ENCODE assay signal across 12 cellular contexts in the genomic region with DNA sequence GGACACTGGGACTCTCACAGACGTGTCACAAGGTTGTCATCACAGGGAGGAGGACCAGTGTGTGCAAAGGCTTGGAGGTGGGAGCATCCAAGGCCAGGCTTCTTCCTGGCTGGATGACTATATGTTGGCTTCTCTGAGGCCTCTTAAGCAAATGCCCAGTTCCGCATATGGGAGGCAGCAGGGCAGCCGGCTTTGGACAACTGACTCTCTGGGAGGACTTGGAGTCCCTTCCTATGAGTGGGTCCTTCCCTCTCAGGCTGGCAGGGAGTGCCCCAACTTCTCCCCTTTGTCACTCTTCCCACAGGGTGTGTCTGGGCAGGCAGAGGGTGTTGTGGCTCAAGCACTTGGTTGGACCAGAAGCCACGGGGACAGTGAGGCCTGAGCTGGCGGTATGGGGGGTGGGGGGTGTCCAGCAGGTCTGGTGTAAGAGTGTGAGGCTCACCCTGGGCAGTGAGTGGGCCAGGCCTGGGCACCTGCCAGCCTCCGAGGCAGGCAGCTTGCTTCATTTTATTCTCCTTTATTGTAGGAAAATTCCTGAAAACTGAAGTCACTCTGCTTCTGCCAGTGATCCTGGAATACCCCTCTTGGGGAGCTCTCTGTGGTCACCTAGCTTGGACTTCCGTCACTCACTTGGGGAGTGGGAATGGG. TPM values are rescaled to one million over a fixed set of nuclear protein-coding genes. Genes with fewer than 3 reads are reported as not detected.
DNase-seq lines count a peak whose midpoint lies in the region; TF ChIP-seq lines count a peak whose summit lies in the region.
"Had no signal": no experiment of that assay in that cellular context is flagged by ENCODE, and none has a peak within 500 bp of the region (broad histone marks: within the 10 kb centered on the region; RNA-seq: fewer than 3 reads in every experiment).

No MANE protein-coding gene starts in this region.

- no TSS peak for BruUV-seq in MCF 10A (replicated peaks; lab: Mats Ljungman, UMichigan)

- H3K27me3 Mint-ChIP-seq in MCF 10A (ENCODE audit: insufficient read depth, unreplicated experiment) (no peaks in the 10 kb centered on the region), nephron progenitor cell (ENCODE audit: low read depth, poor library complexity) (peaks cover 16% of the 10 kb centered on the region)

- DNase-seq in HT1080 (ENCODE audit: low read depth) (peak; percentile 70), MCF 10A (ENCODE audit: unreplicated experiment) (peak; percentile 53), thyroid gland (peak; percentile 69 to 87), NCI-H2196 treated with DMSO at 0.1 percent for 48 hours (lab: John Stamatoyannopoulos, UW; ENCODE audit: unreplicated experiment) (no peak), nephron progenitor cell (no peak)
- no peak for DNase-seq in activated CD4-positive, alpha-beta T cell treated with anti-CD3 and anti-CD28 coated beads for 4 hours
- DNase-seq: activated CD8-positive, alpha-beta memory T cell treated with anti-CD3 and anti-CD28 coated beads for 24 hours; NCI-H1105 treated with DMSO at 0.1 percent for 48 hours; SHP77 treated with DMSO at 0.1 percent for 48 hours had no signal

- H3K36me3 Mint-ChIP-seq in MCF 10A (ENCODE audit: insufficient read depth, unreplicated experiment) (no peaks in the 10 kb centered on the region), nephron progenitor cell (ENCODE audit: low read depth) (no peaks in the 10 kb centered on the region)

- H3K4me3 Mint-ChIP-seq in MCF 10A (ENCODE audit: unreplicated experiment) (no peak overlapping the region), nephron progenitor cell (no peak overlapping the region)

- intact Hi-C loops in MCF 10A (cut with micrococcal nuclease) (no loop called here), thyroid gland (cut with DNase I) (no loop called here)

- TF ChIP-seq POLR2A in thyroid gland (IDR thresholded peaks at IDR 0.05), result no peak

- H3K27me3 ChIP-seq in layer of hippocampus (ENCODE audit: control insufficient read depth, insufficient read depth, low read length) (no peaks in the 10 kb centered on the region), thyroid gland (no peaks in the 10 kb centered on the region)
- H3K27me3 ChIP-seq: cardiac muscle cell had no signal

- TF ChIP-seq CTCF in MCF 10A (IDR thresholded peaks at IDR 0.05; ENCODE audit: unreplicated experiment) (no peak), thyroid gland (IDR thresholded peaks at IDR 0.05) (no peak), nephron progenitor cell (IDR thresholded peaks at IDR 0.05) (no peak)

- H3K27ac Mint-ChIP-seq in MCF 10A (ENCODE audit: low read depth, unreplicated experiment) (no peak overlapping the region), nephron progenitor cell (no peak overlapping the region)

- CTCF ChIA-PET in MCF 10A (lab: Yijun Ruan, JAX), result interaction anchor here (0.6 to 3.2 kb wide), 7 partner anchors 9 to 745 kb away, joined by 3 to 16 read pairs (median 3); no protein-coding TSS in a partner anchor

- H3K4me3 ChIP-seq in thyroid gland (replicated peaks in 1 of 3), result no peak overlapping the region
- H3K4me3 ChIP-seq: cardiac muscle cell had no signal

- no peaks in the 10 kb centered on the region for H3K9me3 Mint-ChIP-seq in MCF 10A (ENCODE audit: unreplicated experiment)
- no peaks in the 10 kb centered on the region for H3K9me3 Mint-ChIP-seq in nephron progenitor cell

- H3K27ac ChIP-seq in layer of hippocampus (ENCODE audit: low read depth, low read length) (peak overlapping the region; percentile 69), thyroid gland (peak overlapping the region; percentile 63 to 99 (median 94))
- H3K27ac ChIP-seq: cardiac muscle cell had no signal

- POLR2A ChIA-PET in MCF 10A (lab: Yijun Ruan, JAX), result interaction anchor here (0.6 to 1.1 kb wide), 3 partner anchors 11 to 68 kb away, joined by 3 read pairs; no protein-coding TSS in a partner anchor

- H3K36me3 ChIP-seq in thyroid gland, result peaks cover 0 to 6% of the 10 kb centered on the region in 2 donors
- H3K36me3 ChIP-seq: cardiac muscle cell had no signal

- peaks cover 7% of the 10 kb centered on the region for H3K4me1 Mint-ChIP-seq in MCF 10A (ENCODE audit: insufficient read depth, unreplicated experiment)
- peaks cover 31% of the 10 kb centered on the region for H3K4me1 Mint-ChIP-seq in nephron progenitor cell

- WGBS in thyroid gland, 2 donors, result 19 to 56% methylated on average over 3 to 6 of the region's 7 CpGs

- H3K4me1 ChIP-seq in thyroid gland, result peaks cover 40 to 88% of the 10 kb centered on the region in 2 donors

- H3K9me3 ChIP-seq in thyroid gland, result no peaks in the 10 kb centered on the region

RNA-seq across cellular contexts. Expression of gene ADGRG1, which starts 14.9 kb away (rescaled TPM):
- total RNA-seq in HT1080 (2014; rRNA removed; shearing (Covaris generic)), result 11.5 and 18.9 TPM in 2 replicates
- 38.4 and 40.5 TPM in 2 replicates for polyA plus RNA-seq in HT1080 (2015; cell fraction: cytosol; rRNA removed)
- 43.5 and 54.5 TPM in 2 replicates for polyA plus RNA-seq in HT1080 (2015; cell fraction: nucleus; rRNA removed)
- total RNA-seq in MCF 10A (2022) (10.1 and 10.2 TPM in 2 replicates), thyroid gland (100 to 1,000 TPM; 120 to 295 (median 239) TPM)
- total RNA-seq: cardiac muscle cell had no signal

RNA-seq across cellular contexts. Expression of gene ADGRG3, which starts 24.8 kb away (rescaled TPM):
- total RNA-seq in HT1080 (2014; rRNA removed; shearing (Covaris generic)), result not detected in 2 replicates
- 0.15 TPM in 1 of 2 replicates, not detected in the other for polyA plus RNA-seq in HT1080 (2015; cell fraction: cytosol; rRNA removed)
- polyA plus RNA-seq in HT1080 (2015; cell fraction: nucleus; rRNA removed), result 0.45 and 0.58 TPM in 2 replicates
- total RNA-seq in MCF 10A (2022) (not detected in 2 replicates), thyroid gland (10 to 100 TPM in 2 of 4 donors, 1 to 10 TPM in 2; 3.8 to 14.2 (median 8.2) TPM)
- total RNA-seq: cardiac muscle cell had no signal
- polyA plus RNA-seq: cardiac muscle cell had no signal

RNA-seq across cellular contexts. Expression of gene DRC7, which starts 51.3 kb away (rescaled TPM):
- not detected in 2 replicates for total RNA-seq in HT1080 (2014; rRNA removed; shearing (Covaris generic))
- polyA plus RNA-seq in HT1080 (2015; cell fraction: cytosol; rRNA removed), result 0.09 TPM in 1 of 2 replicates, not detected in the other
- polyA plus RNA-seq in HT1080 (2015; cell fraction: nucleus; rRNA removed), result 0.23 TPM in 1 of 2 replicates, not detected in the other
- total RNA-seq in MCF 10A (2022) (not detected in 2 replicates), thyroid gland (1 to 10 TPM in 1 of 4 donors, under 1 TPM in 1, not detected in 2; 0.22 to 7.1 TPM)
- total RNA-seq: sciatic nerve had no signal

Comparison
In these comparisons a context has a peak if more than half of its experiments do, and no peak if none do; other contexts are left out.
1. DNase-seq: peak in HT1080 (single experiment), MCF 10A (single experiment) and thyroid gland (2 of 2); none in NCI-H2196 treated with DMSO at 0.1 percent for 48 hours (single experiment), nephron progenitor cell (single experiment) and activated CD4-positive, alpha-beta T cell treated with anti-CD3 and anti-CD28 coated beads for 4 hours (0 of 2).